In the genomic region with DNA sequence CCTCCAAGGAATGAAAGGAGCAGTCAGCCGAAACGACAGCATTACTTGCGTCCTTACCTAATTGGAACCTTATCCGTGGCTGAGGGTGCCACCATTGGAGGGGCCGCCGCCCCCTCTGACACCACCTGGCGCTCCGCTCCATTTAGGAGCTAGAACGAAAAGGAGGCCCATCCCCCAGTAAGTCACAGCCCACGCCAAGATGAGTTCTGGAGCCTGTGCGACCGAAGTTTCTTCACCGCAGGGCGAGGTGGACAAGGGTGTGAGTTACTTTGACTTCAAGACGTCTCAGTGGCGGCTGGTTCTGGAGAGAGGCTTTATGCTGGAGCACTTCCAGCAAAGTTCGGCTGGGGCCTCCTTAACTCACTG, we compare ENCODE assay signal across 1 cellular context.
TF ChIP-seq lines count a peak whose summit lies in the region.

No MANE protein-coding gene starts in this region.

TF ChIP-seq in GM12878, 131 proteins besides CTCF, POLR2A, EP300 and RAD21 (continued from another document):
- TF ChIP-seq, protein P1, sequence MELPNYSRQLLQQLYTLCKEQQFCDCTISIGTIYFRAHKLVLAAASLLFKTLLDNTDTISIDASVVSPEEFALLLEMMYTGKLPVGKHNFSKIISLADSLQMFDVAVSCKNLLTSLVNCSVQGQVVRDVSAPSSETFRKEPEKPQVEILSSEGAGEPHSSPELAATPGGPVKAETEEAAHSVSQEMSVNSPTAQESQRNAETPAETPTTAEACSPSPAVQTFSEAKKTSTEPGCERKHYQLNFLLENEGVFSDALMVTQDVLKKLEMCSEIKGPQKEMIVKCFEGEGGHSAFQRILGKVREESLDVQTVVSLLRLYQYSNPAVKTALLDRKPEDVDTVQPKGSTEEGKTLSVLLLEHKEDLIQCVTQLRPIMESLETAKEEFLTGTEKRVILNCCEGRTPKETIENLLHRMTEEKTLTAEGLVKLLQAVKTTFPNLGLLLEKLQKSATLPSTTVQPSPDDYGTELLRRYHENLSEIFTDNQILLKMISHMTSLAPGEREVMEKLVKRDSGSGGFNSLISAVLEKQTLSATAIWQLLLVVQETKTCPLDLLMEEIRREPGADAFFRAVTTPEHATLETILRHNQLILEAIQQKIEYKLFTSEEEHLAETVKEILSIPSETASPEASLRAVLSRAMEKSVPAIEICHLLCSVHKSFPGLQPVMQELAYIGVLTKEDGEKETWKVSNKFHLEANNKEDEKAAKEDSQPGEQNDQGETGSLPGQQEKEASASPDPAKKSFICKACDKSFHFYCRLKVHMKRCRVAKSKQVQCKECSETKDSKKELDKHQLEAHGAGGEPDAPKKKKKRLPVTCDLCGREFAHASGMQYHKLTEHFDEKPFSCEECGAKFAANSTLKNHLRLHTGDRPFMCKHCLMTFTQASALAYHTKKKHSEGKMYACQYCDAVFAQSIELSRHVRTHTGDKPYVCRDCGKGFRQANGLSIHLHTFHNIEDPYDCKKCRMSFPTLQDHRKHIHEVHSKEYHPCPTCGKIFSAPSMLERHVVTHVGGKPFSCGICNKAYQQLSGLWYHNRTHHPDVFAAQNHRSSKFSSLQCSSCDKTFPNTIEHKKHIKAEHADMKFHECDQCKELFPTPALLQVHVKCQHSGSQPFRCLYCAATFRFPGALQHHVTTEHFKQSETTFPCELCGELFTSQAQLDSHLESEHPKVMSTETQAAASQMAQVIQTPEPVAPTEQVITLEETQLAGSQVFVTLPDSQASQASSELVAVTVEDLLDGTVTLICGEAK (IDR thresholded peaks at IDR 0.05; ENCODE audit: borderline replicate concordance), result no peak
- TF ChIP-seq ZSCAN29 (IDR thresholded peaks at IDR 0.05), result no peak
- peak; percentile 70 for TF ChIP-seq TCF12 (IDR thresholded peaks at IDR 0.05; ENCODE audit: low read depth, low read length)
- TF ChIP-seq WRNIP1 (IDR thresholded peaks at IDR 0.05; ENCODE audit: borderline replicate concordance, low read depth, low read length), result peak; percentile 83; the same call in 1 of the 2 replicates
- TF ChIP-seq, protein P2, sequence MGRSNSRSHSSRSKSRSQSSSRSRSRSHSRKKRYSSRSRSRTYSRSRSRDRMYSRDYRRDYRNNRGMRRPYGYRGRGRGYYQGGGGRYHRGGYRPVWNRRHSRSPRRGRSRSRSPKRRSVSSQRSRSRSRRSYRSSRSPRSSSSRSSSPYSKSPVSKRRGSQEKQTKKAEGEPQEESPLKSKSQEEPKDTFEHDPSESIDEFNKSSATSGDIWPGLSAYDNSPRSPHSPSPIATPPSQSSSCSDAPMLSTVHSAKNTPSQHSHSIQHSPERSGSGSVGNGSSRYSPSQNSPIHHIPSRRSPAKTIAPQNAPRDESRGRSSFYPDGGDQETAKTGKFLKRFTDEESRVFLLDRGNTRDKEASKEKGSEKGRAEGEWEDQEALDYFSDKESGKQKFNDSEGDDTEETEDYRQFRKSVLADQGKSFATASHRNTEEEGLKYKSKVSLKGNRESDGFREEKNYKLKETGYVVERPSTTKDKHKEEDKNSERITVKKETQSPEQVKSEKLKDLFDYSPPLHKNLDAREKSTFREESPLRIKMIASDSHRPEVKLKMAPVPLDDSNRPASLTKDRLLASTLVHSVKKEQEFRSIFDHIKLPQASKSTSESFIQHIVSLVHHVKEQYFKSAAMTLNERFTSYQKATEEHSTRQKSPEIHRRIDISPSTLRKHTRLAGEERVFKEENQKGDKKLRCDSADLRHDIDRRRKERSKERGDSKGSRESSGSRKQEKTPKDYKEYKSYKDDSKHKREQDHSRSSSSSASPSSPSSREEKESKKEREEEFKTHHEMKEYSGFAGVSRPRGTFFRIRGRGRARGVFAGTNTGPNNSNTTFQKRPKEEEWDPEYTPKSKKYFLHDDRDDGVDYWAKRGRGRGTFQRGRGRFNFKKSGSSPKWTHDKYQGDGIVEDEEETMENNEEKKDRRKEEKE (IDR thresholded peaks at IDR 0.05), result no peak
- TF ChIP-seq BCL11A (IDR thresholded peaks at IDR 0.05; ENCODE audit: low read depth, low read length), result no peak
- peak; percentile 74 for TF ChIP-seq YY1 (IDR thresholded peaks at IDR 0.05; ENCODE audit: low read depth, low read length)
- TF ChIP-seq CHD4 (IDR thresholded peaks at IDR 0.05), result no peak
- no peak; the same call in 1 of the 2 replicates for TF ChIP-seq LARP7 (IDR thresholded peaks at IDR 0.05)
- TF ChIP-seq SMC3 (IDR thresholded peaks at IDR 0.05; ENCODE audit: borderline replicate concordance, low read length), result no peak
- no peak for TF ChIP-seq KDM1A (IDR thresholded peaks at IDR 0.05; ENCODE audit: borderline replicate concordance)
- TF ChIP-seq SRF (IDR thresholded peaks at IDR 0.05; ENCODE audit: low read depth in 2 of 2, low read length in 2 of 2), result no peak
- no peak for TF ChIP-seq ETV6 (conservative IDR thresholded peaks at IDR 0.05 in 1 of 2, IDR thresholded peaks at IDR 0.05 in 1 of 2; ENCODE audit: borderline replicate concordance in 1 of 2, low read depth in 1 of 2)
- peak; percentile 78; the same call in 1 of the 2 replicates for TF ChIP-seq POLR2AphosphoS5 (IDR thresholded peaks at IDR 0.05; ENCODE audit: low read length)
- no peak for TF ChIP-seq ASH2L (IDR thresholded peaks at IDR 0.05; ENCODE audit: borderline replicate concordance, low read depth)
- peak; percentile 29 for TF ChIP-seq MYC (IDR thresholded peaks at IDR 0.05; ENCODE audit: insufficient read depth, insufficient read length, insufficient replicate concordance, low read length, severe bottlenecking)
- no peak for TF ChIP-seq NRF1 (conservative IDR thresholded peaks at IDR 0.05; ENCODE audit: low read depth, low read length)
- 0 out of 2 replicates have a peak, but pooled peaks have one; percentile 9 for TF ChIP-seq MEF2A (IDR thresholded peaks at IDR 0.05; ENCODE audit: insufficient read depth, low read depth, low read length)
- peak; percentile 11 for TF ChIP-seq SP1 (IDR thresholded peaks at IDR 0.05; ENCODE audit: low read depth, low read length)
- TF ChIP-seq, protein P3, sequence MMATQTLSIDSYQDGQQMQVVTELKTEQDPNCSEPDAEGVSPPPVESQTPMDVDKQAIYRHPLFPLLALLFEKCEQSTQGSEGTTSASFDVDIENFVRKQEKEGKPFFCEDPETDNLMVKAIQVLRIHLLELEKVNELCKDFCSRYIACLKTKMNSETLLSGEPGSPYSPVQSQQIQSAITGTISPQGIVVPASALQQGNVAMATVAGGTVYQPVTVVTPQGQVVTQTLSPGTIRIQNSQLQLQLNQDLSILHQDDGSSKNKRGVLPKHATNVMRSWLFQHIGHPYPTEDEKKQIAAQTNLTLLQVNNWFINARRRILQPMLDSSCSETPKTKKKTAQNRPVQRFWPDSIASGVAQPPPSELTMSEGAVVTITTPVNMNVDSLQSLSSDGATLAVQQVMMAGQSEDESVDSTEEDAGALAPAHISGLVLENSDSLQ (IDR thresholded peaks at IDR 0.05), result no peak
- peak; percentile 80 for TF ChIP-seq TCF3 (IDR thresholded peaks at IDR 0.05; ENCODE audit: borderline replicate concordance, insufficient read depth, low read depth, low read length)
- TF ChIP-seq TAF1 (IDR thresholded peaks at IDR 0.05; ENCODE audit: borderline replicate concordance, low read depth, low read length), result peak; percentile 50; the same call in 1 of the 2 replicates
- TF ChIP-seq EGR1 (IDR thresholded peaks at IDR 0.05; ENCODE audit: borderline replicate concordance in 1 of 2, low read depth in 2 of 2, low read length in 2 of 2), result peak in 1 of 2 experiments; percentile 58; a peak in 2 of 3 replicates
- TF ChIP-seq ESRRA (IDR thresholded peaks at IDR 0.05; ENCODE audit: low read length), result no peak
- no peak for TF ChIP-seq JUNB (IDR thresholded peaks at IDR 0.05)
- 0 out of 2 replicates have a peak, but pooled peaks have one; percentile 6 for TF ChIP-seq HCFC1 (IDR thresholded peaks at IDR 0.05; ENCODE audit: low read length)
- no peak for TF ChIP-seq SUPT20H (IDR thresholded peaks at IDR 0.05; ENCODE audit: borderline replicate concordance, control insufficient read depth, low read depth, low read length)
- no peak for TF ChIP-seq SIN3A (IDR thresholded peaks at IDR 0.05; ENCODE audit: low read depth, low read length)
- TF ChIP-seq IRF4 (IDR thresholded peaks at IDR 0.05; ENCODE audit: low read depth, low read length), result no peak
- no peak for TF ChIP-seq TBL1XR1 (IDR thresholded peaks at IDR 0.05; ENCODE audit: low read depth, low read length)
- TF ChIP-seq IKZF2 (IDR thresholded peaks at IDR 0.05), result 0 out of 4 replicates have a peak, but pooled peaks of 1 of the 2 experiments have one; percentile 3
- TF ChIP-seq MEF2B (IDR thresholded peaks at IDR 0.05; ENCODE audit: partially characterized antibody, poor library complexity, severe bottlenecking), result peak; percentile 8
- no peak for TF ChIP-seq CHD1 (IDR thresholded peaks at IDR 0.05; ENCODE audit: low read depth, low read length)
- TF ChIP-seq, protein P4, sequence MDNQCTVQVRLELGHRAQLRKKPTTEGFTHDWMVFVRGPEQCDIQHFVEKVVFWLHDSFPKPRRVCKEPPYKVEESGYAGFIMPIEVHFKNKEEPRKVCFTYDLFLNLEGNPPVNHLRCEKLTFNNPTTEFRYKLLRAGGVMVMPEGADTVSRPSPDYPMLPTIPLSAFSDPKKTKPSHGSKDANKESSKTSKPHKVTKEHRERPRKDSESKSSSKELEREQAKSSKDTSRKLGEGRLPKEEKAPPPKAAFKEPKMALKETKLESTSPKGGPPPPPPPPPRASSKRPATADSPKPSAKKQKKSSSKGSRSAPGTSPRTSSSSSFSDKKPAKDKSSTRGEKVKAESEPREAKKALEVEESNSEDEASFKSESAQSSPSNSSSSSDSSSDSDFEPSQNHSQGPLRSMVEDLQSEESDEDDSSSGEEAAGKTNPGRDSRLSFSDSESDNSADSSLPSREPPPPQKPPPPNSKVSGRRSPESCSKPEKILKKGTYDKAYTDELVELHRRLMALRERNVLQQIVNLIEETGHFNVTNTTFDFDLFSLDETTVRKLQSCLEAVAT (IDR thresholded peaks at IDR 0.05), result peak; percentile 54; the same call in 1 of the 2 replicates
- TF ChIP-seq, protein P5, sequence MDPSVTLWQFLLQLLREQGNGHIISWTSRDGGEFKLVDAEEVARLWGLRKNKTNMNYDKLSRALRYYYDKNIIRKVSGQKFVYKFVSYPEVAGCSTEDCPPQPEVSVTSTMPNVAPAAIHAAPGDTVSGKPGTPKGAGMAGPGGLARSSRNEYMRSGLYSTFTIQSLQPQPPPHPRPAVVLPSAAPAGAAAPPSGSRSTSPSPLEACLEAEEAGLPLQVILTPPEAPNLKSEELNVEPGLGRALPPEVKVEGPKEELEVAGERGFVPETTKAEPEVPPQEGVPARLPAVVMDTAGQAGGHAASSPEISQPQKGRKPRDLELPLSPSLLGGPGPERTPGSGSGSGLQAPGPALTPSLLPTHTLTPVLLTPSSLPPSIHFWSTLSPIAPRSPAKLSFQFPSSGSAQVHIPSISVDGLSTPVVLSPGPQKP (IDR thresholded peaks at IDR 0.05; ENCODE audit: low read depth, low read length), result no peak
- TF ChIP-seq NFXL1 (IDR thresholded peaks at IDR 0.05; ENCODE audit: borderline replicate concordance), result no peak
- TF ChIP-seq BRCA1 (IDR thresholded peaks at IDR 0.05; ENCODE audit: low read depth, low read length), result no peak
- TF ChIP-seq DPF2 (IDR thresholded peaks at IDR 0.05), result no peak; the same call in 1 of the 2 replicates
- TF ChIP-seq STAT3 (IDR thresholded peaks at IDR 0.05; ENCODE audit: low read depth, low read length), result no peak
- no peak for TF ChIP-seq NBN (IDR thresholded peaks at IDR 0.05)
- 0 out of 2 replicates have a peak, but pooled peaks have one; percentile 19 for TF ChIP-seq CHD2 (IDR thresholded peaks at IDR 0.05; ENCODE audit: borderline replicate concordance, low read depth, low read length)
- TF ChIP-seq, protein P6, sequence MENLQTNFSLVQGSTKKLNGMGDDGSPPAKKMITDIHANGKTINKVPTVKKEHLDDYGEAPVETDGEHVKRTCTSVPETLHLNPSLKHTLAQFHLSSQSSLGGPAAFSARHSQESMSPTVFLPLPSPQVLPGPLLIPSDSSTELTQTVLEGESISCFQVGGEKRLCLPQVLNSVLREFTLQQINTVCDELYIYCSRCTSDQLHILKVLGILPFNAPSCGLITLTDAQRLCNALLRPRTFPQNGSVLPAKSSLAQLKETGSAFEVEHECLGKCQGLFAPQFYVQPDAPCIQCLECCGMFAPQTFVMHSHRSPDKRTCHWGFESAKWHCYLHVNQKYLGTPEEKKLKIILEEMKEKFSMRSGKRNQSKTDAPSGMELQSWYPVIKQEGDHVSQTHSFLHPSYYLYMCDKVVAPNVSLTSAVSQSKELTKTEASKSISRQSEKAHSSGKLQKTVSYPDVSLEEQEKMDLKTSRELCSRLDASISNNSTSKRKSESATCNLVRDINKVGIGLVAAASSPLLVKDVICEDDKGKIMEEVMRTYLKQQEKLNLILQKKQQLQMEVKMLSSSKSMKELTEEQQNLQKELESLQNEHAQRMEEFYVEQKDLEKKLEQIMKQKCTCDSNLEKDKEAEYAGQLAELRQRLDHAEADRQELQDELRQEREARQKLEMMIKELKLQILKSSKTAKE (IDR thresholded peaks at IDR 0.05; ENCODE audit: low read depth, poor library complexity, severe bottlenecking), result no peak
- peak; percentile 41; the same call in 1 of the 2 replicates for TF ChIP-seq CBFB (IDR thresholded peaks at IDR 0.05; ENCODE audit: low read depth)
